In genomic region chr2:176662771-176663170, GRCh38 we compare ENCODE assay signal across 34 cellular contexts.
"Had no signal": no experiment of that assay in that cellular context is flagged by ENCODE, and none has a peak within 500 bp of the region (broad histone marks: within the 10 kb centered on the region; RNA-seq: fewer than 3 reads in every experiment).

No MANE protein-coding gene starts in this region.

- H3K4me3 ChIP-seq: MG63 had no signal

- DNase-seq: Karpas-422, Kasumi-1, MG63, MM.1S, MV-4-11, NCI-H1048, NCI-H1092, NCI-H1092 treated with DMSO at 0.1 percent for 48 hours, NCI-H1105, NCI-H1105 treated with DMSO at 0.1 percent for 48 hours, NCI-H1417, NCI-H1417 treated with DMSO at 0.1 percent for 48 hours, NCI-H1436, NCI-H1436 treated with DMSO at 0.1 percent for 48 hours, NCI-H146, NCI-H1694, NCI-H1694 treated with DMSO at 0.1 percent for 48 hours, NCI-H187, NCI-H187 treated with DMSO at 0.1 percent for 48 hours, NCI-H1930, NCI-H2029, NCI-H2029 treated with DMSO at 0.1 percent for 48 hours, NCI-H2081, NCI-H2081 treated with DMSO at 0.1 percent for 48 hours, NCI-H2107, NCI-H2171, NCI-H2171 treated with DMSO at 0.1 percent for 48 hours, NCI-H2227 treated with DMSO at 0.1 percent for 48 hours, NCI-H226, NCI-H345, NCI-H446, NCI-H446 treated with DMSO at 0.1 percent for 48 hours, NCI-H510A, NCI-H510A treated with DMSO at 0.1 percent for 48 hours had no signal

- H3K9me3 ChIP-seq: MG63 had no signal

- H3K36me3 ChIP-seq: MG63 had no signal
